13 cellular contexts compared by ENCODE assay signal in the genomic region with DNA sequence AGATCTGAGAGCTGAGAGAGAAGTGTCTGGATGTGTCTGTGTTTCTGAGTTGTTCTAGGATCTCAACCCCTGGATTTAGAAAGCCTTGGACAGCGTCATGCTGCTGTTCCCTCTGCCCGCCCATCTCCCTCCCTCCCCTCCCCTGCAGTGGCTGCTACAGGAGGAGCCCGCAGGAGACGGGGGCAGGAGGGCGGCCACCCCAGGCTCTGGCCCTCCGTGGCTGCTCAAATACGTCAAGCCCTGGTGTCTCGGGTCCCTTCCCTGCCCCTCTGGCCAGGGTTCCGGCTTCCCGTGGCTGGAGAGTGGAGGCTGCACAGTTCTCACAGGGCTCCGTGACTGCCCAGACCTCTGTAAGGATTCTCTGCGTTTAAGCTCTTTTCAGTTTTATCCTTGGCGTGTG.
"Had no signal": no experiment of that assay in that cellular context is flagged by ENCODE, and none has a peak within 500 bp of the region (broad histone marks: within the 10 kb centered on the region; RNA-seq: fewer than 3 reads in every experiment).

No MANE protein-coding gene starts in this region.

- H3K36me3 Mint-ChIP-seq: memory B cell had no signal

- H3K36me3 ChIP-seq: adrenal gland, pancreas, thyroid gland had no signal

- H3K27me3 Mint-ChIP-seq: effector memory CD8-positive, alpha-beta T cell had no signal

- H3K27ac ChIP-seq: adrenal gland, pancreas, thyroid gland had no signal

- ATAC-seq: activated CD8-positive, alpha-beta T cell treated with anti-CD3 and anti-CD28 coated beads, Interleukin-2, amount 10 ng/mL, durations not matched to agents 7 days and 5 days; effector memory CD8-positive, alpha-beta T cell; pancreas had no signal

- H3K4me3 ChIP-seq: adrenal gland, pancreas, thyroid gland had no signal

- H3K9me3 ChIP-seq: adrenal gland, pancreas, thyroid gland had no signal

- H3K4me3 Mint-ChIP-seq: activated CD8-positive, alpha-beta T cell treated with anti-CD3 and anti-CD28 coated beads, Interleukin-2, amount 10 ng/mL, durations not matched to agents 7 days and 5 days; effector memory CD8-positive, alpha-beta T cell; memory B cell; nephron had no signal

- H3K27me3 ChIP-seq: adrenal gland, pancreas, thyroid gland had no signal

- DNase-seq: activated CD8-positive, alpha-beta T cell treated with anti-CD3 and anti-CD28 coated beads, Interleukin-2, amount 10 ng/mL, durations not matched to agents 7 days and 5 days; activated naive CD4-positive, alpha-beta T cell treated with anti-CD3 and anti-CD28 coated beads, Interleukin-2, amount 50 U/mL, for 16 hours; central memory CD4-positive, alpha-beta T cell; cortex of kidney; effector memory CD8-positive, alpha-beta T cell; SHP77 treated with DMSO at 0.1 percent for 48 hours; small intestine; T-helper 2 cell; thyroid gland had no signal

- H3K27ac Mint-ChIP-seq: activated CD8-positive, alpha-beta T cell treated with anti-CD3 and anti-CD28 coated beads, Interleukin-2, amount 10 ng/mL, durations not matched to agents 7 days and 5 days; effector memory CD8-positive, alpha-beta T cell; memory B cell; nephron had no signal

- H3K4me1 Mint-ChIP-seq: memory B cell had no signal

- H3K9me3 Mint-ChIP-seq: effector memory CD8-positive, alpha-beta T cell; memory B cell had no signal

- H3K4me1 ChIP-seq: adrenal gland, thyroid gland had no signal
